Comparison of ENCODE assay signal across 8 cellular contexts in genomic region chr11:118928870-118929495, GRCh38. TPM values are rescaled to one million over a fixed set of nuclear protein-coding genes. Genes with fewer than 3 reads are reported as not detected.
DNase-seq lines count a peak whose midpoint lies in the region; ATAC-seq and TF ChIP-seq lines count a peak whose summit lies in the region.

No MANE protein-coding gene starts in this region.

- no peak for TF ChIP-seq CTCF in RWPE2 (IDR thresholded peaks at IDR 0.05; ENCODE audit: poor library complexity, severe bottlenecking)
- peak; percentile 11 for TF ChIP-seq CTCF in brain microvascular endothelial cell (IDR thresholded peaks at IDR 0.05; ENCODE audit: low read depth, low read length, missing control alignments)

- peak; percentile 1 for ATAC-seq in HG03108 (IDR thresholded peaks at IDR 0.05; ENCODE audit: unreplicated experiment)
- peak; percentile 4 for ATAC-seq in RWPE2 (ENCODE audit: low read depth)

- H3K9me3 ChIP-seq in RWPE2 (ENCODE audit: severe bottlenecking), result no peaks in the 10 kb centered on the region

- peak; percentile 88 for DNase-seq in DMS53 (lab: John Stamatoyannopoulos, UW)
- DNase-seq in RWPE2 (ENCODE audit: low spot score), result peak; percentile 78
- no peak for DNase-seq in brain microvascular endothelial cell
- peak in 1 of 3 donors; percentile 57 for DNase-seq in immature natural killer cell
- DNase-seq in stimulated activated CD4-positive, alpha-beta T cell treated with anti-CD3 and anti-CD28 coated beads, Interleukin-4, amount 100 ng/mL, for 1 hour, result peak; percentile 54
- no peak for DNase-seq in mucosa of gallbladder (ENCODE audit: low spot score)
- DNase-seq in retina, result no peak

- H3K27me3 ChIP-seq in RWPE2 (ENCODE audit: insufficient read depth, poor library complexity, severe bottlenecking) (no peaks in the 10 kb centered on the region), brain microvascular endothelial cell (replicated peaks) (no peaks in the 10 kb centered on the region)

- H3K27me3 Mint-ChIP-seq in immature natural killer cell (ENCODE audit: low read depth in 3 of 3), result peaks cover 22 to 47% (median 29%) of the 10 kb centered on the region in 3 donors

- H3K4me1 Mint-ChIP-seq in immature natural killer cell, result peaks cover 40 to 44% of the 10 kb centered on the region in 2 donors

- H3K27ac Mint-ChIP-seq in immature natural killer cell, result peak overlapping the region; percentile 92 to 100 (median 98)

- peaks cover 7% of the 10 kb centered on the region for H3K36me3 ChIP-seq in RWPE2 (ENCODE audit: low read depth)
- H3K36me3 ChIP-seq in brain microvascular endothelial cell (replicated peaks), result no peaks in the 10 kb centered on the region

- H3K36me3 Mint-ChIP-seq in immature natural killer cell, result peaks cover 0 to 10% (median under 1%) of the 10 kb centered on the region in 3 donors

- peaks cover 0 to 6% (median 0%) of the 10 kb centered on the region in 6 donors for H3K9me3 Mint-ChIP-seq in immature natural killer cell

- H3K4me3 ChIP-seq in RWPE2 (ENCODE audit: severe bottlenecking) (peak overlapping the region; percentile 79), brain microvascular endothelial cell (ENCODE audit: low read depth, low read length) (peak overlapping the region; percentile 67)

- H3K27ac ChIP-seq in RWPE2 (ENCODE audit: poor library complexity, severe bottlenecking) (peak overlapping the region; percentile 100), brain microvascular endothelial cell (no peak overlapping the region)

- in situ Hi-C loops in brain microvascular endothelial cell (cut with HindIII; ENCODE audit: low pct_ligation_motif_present, low sequenced_read_pairs), result loop anchor here (25.0 kb wide), 1 partner anchor 217 kb away; no protein-coding TSS in a partner anchor

- H3K4me3 Mint-ChIP-seq in immature natural killer cell, result peak overlapping the region; percentile 88 to 99 (median 97)

- H3K4me1 ChIP-seq in RWPE2 (ENCODE audit: insufficient read depth, poor library complexity, severe bottlenecking), result peaks cover 8% of the 10 kb centered on the region

RNA-seq across cellular contexts. Expression of gene BCL9L, which starts 3.3 kb away (rescaled TPM):
- polyA plus RNA-seq in immature natural killer cell, result 10 to 100 TPM in 1 of 3 donors, 1 to 10 TPM in 1, not detected in 1; 2.2 to 10.5 TPM
- 107 TPM for total RNA-seq in mucosa of gallbladder

RNA-seq across cellular contexts. Expression of gene UPK2, which starts 27.1 kb away (rescaled TPM):
- 1 to 10 TPM in 1 of 3 donors, under 1 TPM in 1, not detected in 1; 0.81 to 1.4 TPM for polyA plus RNA-seq in immature natural killer cell
- total RNA-seq in mucosa of gallbladder, result not detected

RNA-seq across cellular contexts. Expression of gene FOXR1, which starts 42.6 kb away (rescaled TPM):
- not detected for polyA plus RNA-seq in immature natural killer cell
- not detected for total RNA-seq in mucosa of gallbladder

RNA-seq across cellular contexts. Expression of gene CXCR5, which starts 45.3 kb away (rescaled TPM):
- under 1 TPM in 2 of 3 donors, not detected in 1; 0.05 to 0.30 TPM for polyA plus RNA-seq in immature natural killer cell
- total RNA-seq in mucosa of gallbladder, result 0.06 TPM

Comparison
In these comparisons a context has a peak if more than half of its experiments do, and no peak if none do; other contexts are left out.
1. DNase-seq: peak in DMS53 (single experiment), RWPE2 (single experiment) and stimulated activated CD4-positive, alpha-beta T cell treated with anti-CD3 and anti-CD28 coated beads, Interleukin-4, amount 100 ng/mL, for 1 hour (single experiment); none in brain microvascular endothelial cell (single experiment), mucosa of gallbladder (single experiment) and retina (single experiment).